17 cellular contexts compared by ENCODE assay signal in genomic region chr15:101266787-101267186, GRCh38. TPM values are rescaled to one million over a fixed set of nuclear protein-coding genes. Genes with fewer than 3 reads are reported as not detected.
A peak's percentile ranks its signal among the peaks of the same experiment; 100 is the strongest.
DNase-seq lines count a peak whose midpoint lies in the region; ATAC-seq and TF ChIP-seq lines count a peak whose summit lies in the region.
"Had no signal": no experiment of that assay in that cellular context is flagged by ENCODE, and none has a peak within 500 bp of the region (broad histone marks: within the 10 kb centered on the region; RNA-seq: fewer than 3 reads in every experiment).

No MANE protein-coding gene starts in this region.

- H3K4me1 ChIP-seq in IMR-90 (ENCODE audit: control insufficient read depth, insufficient read depth, low read length) = peaks cover 10% of the 10 kb centered on the region
- no peaks in the 10 kb centered on the region for H3K4me1 ChIP-seq in mucosa of descending colon (ENCODE audit: low read depth)
- H3K4me1 ChIP-seq in thoracic aorta (ENCODE audit: control insufficient read depth in 1 of 2, low read depth in 2 of 2) = peaks cover 12 to 36% of the 10 kb centered on the region in 2 donors

- H3K23ac ChIP-seq in IMR-90 (ENCODE audit: low read depth, low read length) = peak overlapping the region; percentile 46; the same call in 1 of the 2 replicates

- H3K14ac ChIP-seq in IMR-90 (replicated peaks; ENCODE audit: low read depth, low read length) = no peak overlapping the region

- TF ChIP-seq CTCF in IMR-90 (conservative IDR thresholded peaks at IDR 0.05; ENCODE audit: low read depth, low read length) (no peak), dorsolateral prefrontal cortex (IDR thresholded peaks at IDR 0.05 in 54 of 56, conservative IDR thresholded peaks at IDR 0.05 in 2 of 56; ENCODE audit: low read depth in 1 of 56, partially characterized antibody in 56 of 56) (no peak), mucosa of descending colon (IDR thresholded peaks at IDR 0.05) (no peak), thoracic aorta (IDR thresholded peaks at IDR 0.05) (no peak)

- H2BK120ac ChIP-seq in IMR-90 (ENCODE audit: low read depth, low read length) = no peak overlapping the region

- H3K4me3 ChIP-seq in IMR-90 (ENCODE audit: insufficient read depth, low read depth, low read length) (no peak overlapping the region), dorsolateral prefrontal cortex (peak overlapping the region in 9 of 59 donors; percentile 3 to 35 (median 16)), mucosa of descending colon (no peak overlapping the region), thoracic aorta (peak overlapping the region; percentile 49)
- H3K4me3 ChIP-seq: BLaER1 treated with 17β-estradiol and CSF1 and Interleukin-3, amounts not matched to agents 10 nM and 100 nM had no signal

- no peak overlapping the region for H3K9ac ChIP-seq in IMR-90 (ENCODE audit: low read depth, low read length)
- H3K9ac ChIP-seq: BLaER1 treated with 17β-estradiol and CSF1 and Interleukin-3, amounts not matched to agents 10 nM and 100 nM had no signal

- H3K27ac ChIP-seq in IMR-90 (ENCODE audit: insufficient read depth, low read length) (peak overlapping the region; percentile 6; the same call in 1 of the 2 replicates), dorsolateral prefrontal cortex (peak overlapping the region in 43 of 59 donors; percentile 5 to 85 (median 66)), thoracic aorta (peak overlapping the region; percentile 81 to 89)
- H3K27ac ChIP-seq: BLaER1 treated with 17β-estradiol and CSF1 and Interleukin-3, amounts not matched to agents 10 nM and 100 nM had no signal

- peak overlapping the region; percentile 45; the same call in 1 of the 2 replicates for H2AK5ac ChIP-seq in IMR-90 (ENCODE audit: low read depth, low read length)

- H2BK20ac ChIP-seq in IMR-90 (ENCODE audit: low read depth, low read length) = no peak overlapping the region

- POLR2A ChIA-PET in IMR-90 (lab: Charles Lee; ENCODE audit: unreplicated experiment) = no interaction called here

- H3K18ac ChIP-seq in IMR-90 (ENCODE audit: low read depth, low read length) = no peak overlapping the region

- peaks cover 26% of the 10 kb centered on the region for H3K36me3 ChIP-seq in IMR-90 (ENCODE audit: control insufficient read depth, insufficient read depth, low read length)
- no peaks in the 10 kb centered on the region for H3K36me3 ChIP-seq in mucosa of descending colon (ENCODE audit: low read depth)
- H3K36me3 ChIP-seq in thoracic aorta = peaks cover 14% of the 10 kb centered on the region

- DNase-seq in IMR-90 = no peak
- DNase-seq in dorsolateral prefrontal cortex = no peak
- no peak for DNase-seq in mucosa of descending colon
- DNase-seq in thoracic aorta (ENCODE audit: low spot score) = no peak
- no peak for DNase-seq in stimulated activated CD4-positive, alpha-beta T cell treated with anti-CD3 and anti-CD28 coated beads, Interleukin-12 subunit alpha, Interleukin-12 subunit beta, amount 100 ng/mL, for 4 hours
- no peak for DNase-seq in NCI-H1930 (lab: John Stamatoyannopoulos, UW)
- no peak for DNase-seq in NCI-H187 (lab: John Stamatoyannopoulos, UW)
- DNase-seq: activated CD4-positive, alpha-beta T cell treated with anti-CD3 and anti-CD28 coated beads for 1 hour; activated CD8-positive, alpha-beta memory T cell treated with anti-CD3 and anti-CD28 coated beads, Interleukin-2, amount 50 U/mL, for 4 hours; activated naive CD4-positive, alpha-beta T cell treated with anti-CD3 and anti-CD28 coated beads, Interleukin-2, amount 10 ng/mL, durations not matched to agents 7 days and 5 days; central memory CD4-positive, alpha-beta T cell; DMS79; kidney glomerular epithelial cell; NCI-H82; stimulated activated CD4-positive, alpha-beta T cell treated with anti-CD3 and anti-CD28 coated beads, Interleukin-2, amount 100 ng/mL, for 48 hours had no signal

- intact Hi-C loops in IMR-90 (cut with micrococcal nuclease) (no loop called here), dorsolateral prefrontal cortex (cut with DNase I) (no loop called here), mucosa of descending colon (cut with DNase I, micrococcal nuclease) (no loop called here)

- CTCF ChIA-PET in IMR-90 (lab: Yijun Ruan, JAX) = interaction anchor here (0.6 to 1.7 kb wide), 3 partner anchors 10 to 257 kb away, joined by 3 to 7 read pairs (median 4); no protein-coding TSS in a partner anchor

- H3K56ac ChIP-seq in IMR-90 (ENCODE audit: extremely low read depth, insufficient read depth, low read length) = no peak overlapping the region

- H2BK15ac ChIP-seq in IMR-90 (ENCODE audit: low read depth, low read length) = peak overlapping the region; percentile 20; the same call in 1 of the 3 replicates

- peak overlapping the region; percentile 3 for H2BK5ac ChIP-seq in IMR-90 (ENCODE audit: low read depth, low read length, poor library complexity, severe bottlenecking)

- dilution Hi-C loops in IMR-90 (cut with HindIII; ENCODE audit: low sequenced_read_pairs, unreplicated experiment) = no loop called here

- no peak overlapping the region for H3K4me2 ChIP-seq in IMR-90 (ENCODE audit: low read depth, low read length)
- H3K4me2 ChIP-seq: BLaER1 treated with 17β-estradiol and CSF1 and Interleukin-3, amounts not matched to agents 10 nM and 100 nM had no signal

- TF ChIP-seq RAD21 in IMR-90 (IDR thresholded peaks at IDR 0.05; ENCODE audit: low read length) = no peak

- peaks cover 1 to 11% of the 10 kb centered on the region in 2 experiments; a peak in 1 of 4 replicates for H3K79me1 ChIP-seq in IMR-90 (ENCODE audit: low read depth in 1 of 2, low read length in 2 of 2)

- H3K9me1 ChIP-seq in IMR-90 (ENCODE audit: insufficient read depth, low read length) = peaks cover 23% of the 10 kb centered on the region

- H4K20me1 ChIP-seq in IMR-90 (ENCODE audit: insufficient read depth, low read length) = peaks cover 9% of the 10 kb centered on the region; the same call in 1 of the 2 replicates

- H4K5ac ChIP-seq in IMR-90 (ENCODE audit: low read depth, low read length) = peak overlapping the region; percentile 12; the same call in 1 of the 2 replicates

- peak overlapping the region in 1 of 2 experiments; percentile 55; a peak in 1 of 4 replicates for H4K8ac ChIP-seq in IMR-90 (ENCODE audit: low read depth in 2 of 2, low read length in 2 of 2)

- BruUV-seq in IMR-90 (replicated peaks; lab: Mats Ljungman, UMichigan) = no TSS peak

- peak overlapping the region; percentile 38 for H2AFZ ChIP-seq in IMR-90 (replicated peaks; ENCODE audit: low read length, poor library complexity)

- no peak for ATAC-seq in IMR-90 (ENCODE audit: low read depth)
- ATAC-seq in mucosa of descending colon = peak; percentile 5
- ATAC-seq in thoracic aorta (ENCODE audit: insufficient number of reproducible peaks, low FRiP score, low read depth) = no peak
- no peak for ATAC-seq in HG03439 (IDR thresholded peaks at IDR 0.05; ENCODE audit: unreplicated experiment)

- no peak overlapping the region for H3K4ac ChIP-seq in IMR-90 (ENCODE audit: low read depth, low read length)

- peak; percentile 9; the same call in 1 of the 2 replicates for TF ChIP-seq POLR2A in IMR-90 (IDR thresholded peaks at IDR 0.05; ENCODE audit: low read depth, low read length)

- in situ Hi-C loops in IMR-90 (cut with MboI; ENCODE audit: low sequenced_read_pairs) = loop anchor here (10.0 to 25.0 kb wide), 3 partner anchors 354 to 632 kb away; partner anchors contain the start of gene LRRK1

- 81% methylated on average over 6 of the region's 9 CpGs; no CpG with 5 or more reads in 1 of the 2 experiments for WGBS in IMR-90 (ENCODE audit: extremely low coverage in 2 of 2, insufficient read length in 1 of 2), 2 experiments

- no peak overlapping the region for H4K91ac ChIP-seq in IMR-90 (ENCODE audit: insufficient read depth, low read depth, low read length)

- H2AK9ac ChIP-seq in IMR-90 (replicated peaks; ENCODE audit: low read depth, low read length, poor library complexity) = no peak overlapping the region

- H3K9me3 ChIP-seq in IMR-90 (ENCODE audit: control insufficient read depth, insufficient read depth, low read length) (no peaks in the 10 kb centered on the region), mucosa of descending colon (no peaks in the 10 kb centered on the region), thoracic aorta (no peaks in the 10 kb centered on the region)
- H3K9me3 ChIP-seq: BLaER1 treated with 17β-estradiol and CSF1 and Interleukin-3, amounts not matched to agents 10 nM and 100 nM had no signal

- H3K27me3 ChIP-seq in IMR-90 (ENCODE audit: control insufficient read depth, insufficient read depth, low read length) (no peaks in the 10 kb centered on the region), dorsolateral prefrontal cortex (no peaks in the 10 kb centered on the region), thoracic aorta (replicated peaks; ENCODE audit: insufficient read depth) (no peaks in the 10 kb centered on the region)
- H3K27me3 ChIP-seq: BLaER1 treated with 17β-estradiol and CSF1 and Interleukin-3, amounts not matched to agents 10 nM and 100 nM had no signal

TF ChIP-seq in IMR-90, 13 proteins besides CTCF, POLR2A, EP300 and RAD21 (continues in another document):
- TF ChIP-seq BHLHE40 (IDR thresholded peaks at IDR 0.05; ENCODE audit: low read depth, low read length) = no peak
- TF ChIP-seq FOS (IDR thresholded peaks at IDR 0.05; ENCODE audit: low read depth, low read length) = no peak
- TF ChIP-seq MAFK (IDR thresholded peaks at IDR 0.05; ENCODE audit: low read depth, low read length) = no peak

RNA-seq across cellular contexts. Expression of gene SELENOS, which starts 10.5 kb away (rescaled TPM):
- total RNA-seq in IMR-90 (2012; rRNA removed) (39.8 and 67.5 TPM in 2 replicates), dorsolateral prefrontal cortex (10 to 100 TPM; 17.2 to 38.9 (median 26.4) TPM), mucosa of descending colon (100 to 1,000 TPM in 2 of 3 donors, 10 to 100 TPM in 1; 78.7 to 118 (median 115) TPM), thoracic aorta (10 to 100 TPM; 84.6 to 92.6 TPM)
- 73.9 and 77.1 TPM in 2 replicates for polyA plus RNA-seq in IMR-90 (2012; rRNA removed)
- 61.9 and 89.3 TPM in 2 replicates for polyA plus RNA-seq in IMR-90 (2012; cell fraction: cytosol; rRNA removed)
- polyA plus RNA-seq in IMR-90 (2012; cell fraction: nucleus; rRNA removed; ENCODE audit: low replicate concordance) = 72.4 and 84.7 TPM in 2 replicates

RNA-seq across cellular contexts. Expression of gene CHSY1, which starts 14.9 kb away (rescaled TPM):
- total RNA-seq in IMR-90 (2012; rRNA removed) (53.2 and 55.3 TPM in 2 replicates), dorsolateral prefrontal cortex (10 to 100 TPM; 16.3 to 47.8 (median 26.7) TPM), mucosa of descending colon (10 to 100 TPM in 2 of 3 donors, 1 to 10 TPM in 1; 7.7 to 15.5 (median 12.6) TPM), thoracic aorta (100 to 1,000 TPM in 1 of 2 donors, 10 to 100 TPM in 1; 35.7 to 153 TPM)
- polyA plus RNA-seq in IMR-90 (2012; rRNA removed) = 40.5 and 40.9 TPM in 2 replicates
- 12.6 and 25.0 TPM in 2 replicates for polyA plus RNA-seq in IMR-90 (2012; cell fraction: cytosol; rRNA removed)
- polyA plus RNA-seq in IMR-90 (2012; cell fraction: nucleus; rRNA removed; ENCODE audit: low replicate concordance) = 7.3 and 45.0 TPM in 2 replicates

RNA-seq across cellular contexts. Expression of gene SNRPA1, which starts 28.3 kb away (rescaled TPM):
- total RNA-seq in IMR-90 (2012; rRNA removed) = 37.1 and 47.5 TPM in 2 replicates
- 75.8 and 79.9 TPM in 2 replicates for polyA plus RNA-seq in IMR-90 (2012; rRNA removed)
- 32.8 and 36.8 TPM in 2 replicates for polyA plus RNA-seq in IMR-90 (2012; cell fraction: cytosol; rRNA removed)
- polyA plus RNA-seq in IMR-90 (2012; cell fraction: nucleus; rRNA removed; ENCODE audit: low replicate concordance) = 24.2 and 105 TPM in 2 replicates
- 10 to 100 TPM; 22.5 to 70.1 (median 45.4) TPM for total RNA-seq in dorsolateral prefrontal cortex
- total RNA-seq in mucosa of descending colon = 10 to 100 TPM; 41.5 to 55.1 (median 52.1) TPM
- total RNA-seq in thoracic aorta = 10 to 100 TPM; 31.0 to 60.0 TPM

Comparison
In these comparisons a context has a peak if more than half of its experiments do, and no peak if none do; other contexts are left out.
1. H3K27ac ChIP-seq: peak in every context shown above with its lines; median percentile 85 in thoracic aorta; 66 in dorsolateral prefrontal cortex; 6 in IMR-90.